ENCODE assay signal across 35 cellular contexts in the genomic region with DNA sequence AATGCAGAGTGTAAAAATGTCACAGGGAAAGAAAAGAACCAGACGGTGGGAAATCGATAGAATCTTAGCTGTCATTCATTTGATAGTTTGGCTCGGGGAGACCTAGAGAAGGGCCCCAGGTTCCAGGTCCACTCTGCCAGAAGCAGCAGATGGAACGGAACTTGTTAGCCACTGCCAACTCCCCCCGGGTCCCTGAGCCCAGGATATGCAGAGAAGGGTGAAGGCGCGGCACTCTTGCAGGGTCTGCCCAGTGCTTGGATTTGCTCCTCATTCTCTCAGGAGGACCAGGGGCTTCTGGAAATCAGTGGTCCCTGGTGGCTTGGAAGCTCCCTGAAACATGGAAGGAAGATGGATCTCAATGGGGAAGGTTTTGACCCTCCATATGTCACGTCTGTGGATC.
"Had no signal": no experiment of that assay in that cellular context is flagged by ENCODE, and none has a peak within 500 bp of the region (broad histone marks: within the 10 kb centered on the region; RNA-seq: fewer than 3 reads in every experiment).

No MANE protein-coding gene starts in this region.

- H3K27ac ChIP-seq: KMS-11 had no signal

- H3K36me3 ChIP-seq: MG63 had no signal

- H3K27me3 ChIP-seq: MG63 had no signal

- H3K4me3 ChIP-seq: MG63 had no signal

- DNase-seq: Karpas-422, Kasumi-1, KG1, MG63, MM.1S, MV-4-11, NCI-H1048, NCI-H1092, NCI-H1092 treated with DMSO at 0.1 percent for 48 hours, NCI-H1105, NCI-H1105 treated with DMSO at 0.1 percent for 48 hours, NCI-H1417, NCI-H1417 treated with DMSO at 0.1 percent for 48 hours, NCI-H1436, NCI-H1436 treated with DMSO at 0.1 percent for 48 hours, NCI-H146, NCI-H1694, NCI-H1694 treated with DMSO at 0.1 percent for 48 hours, NCI-H187, NCI-H187 treated with DMSO at 0.1 percent for 48 hours, NCI-H1930, NCI-H2029, NCI-H2029 treated with DMSO at 0.1 percent for 48 hours, NCI-H2081, NCI-H2107, NCI-H2171, NCI-H2171 treated with DMSO at 0.1 percent for 48 hours, NCI-H2227 treated with DMSO at 0.1 percent for 48 hours, NCI-H226, NCI-H345, NCI-H510A, NCI-H510A treated with DMSO at 0.1 percent for 48 hours, NCI-H524, NCI-H524 treated with DMSO at 0.1 percent for 48 hours had no signal
